ENCODE assay signal across 12 cellular contexts in genomic region chr19:9885077-9885552, GRCh38. TPM values are rescaled to one million over a fixed set of nuclear protein-coding genes. Genes with fewer than 3 reads are reported as not detected.
DNase-seq lines count a peak whose midpoint lies in the region; ATAC-seq and TF ChIP-seq lines count a peak whose summit lies in the region.
"Had no signal": no experiment of that assay in that cellular context is flagged by ENCODE, and none has a peak within 500 bp of the region (broad histone marks: within the 10 kb centered on the region; RNA-seq: fewer than 3 reads in every experiment).

No MANE protein-coding gene starts in this region.

- intact Hi-C loops in Right ventricle myocardium inferior (cut with DNase I), result no loop called here
- intact Hi-C loops in uterus (cut with DNase I; ENCODE audit: low total_unique reads), result no loop called here

- TF ChIP-seq CTCF in right atrium auricular region (IDR thresholded peaks at IDR 0.05), result peak in 1 of 2 donors; percentile 52
- TF ChIP-seq CTCF in uterus (IDR thresholded peaks at IDR 0.05), result peak in 3 of 4 experiments; percentile 6 to 58 (median 50)

- H3K4me3 ChIP-seq in right atrium auricular region (no peak overlapping the region), uterus (no peak overlapping the region)

- no peaks in the 10 kb centered on the region for H3K36me3 ChIP-seq in right atrium auricular region
- no peaks in the 10 kb centered on the region for H3K36me3 ChIP-seq in uterus

- no peaks in the 10 kb centered on the region for H3K4me1 ChIP-seq in right atrium auricular region
- H3K4me1 ChIP-seq in uterus, result no peaks in the 10 kb centered on the region

- H3K9me3 ChIP-seq in right atrium auricular region (no peaks in the 10 kb centered on the region), uterus (no peaks in the 10 kb centered on the region)

- DNase-seq in Right ventricle myocardium inferior (ENCODE audit: missing footprints) (peak; percentile 73), right atrium auricular region (ENCODE audit: low spot score) (no peak), cerebellum (ENCODE audit: low spot score) (peak; percentile 28), left lobe of liver (ENCODE audit: low spot score) (no peak), uterus (peak; percentile 39 to 71), Kasumi-1 (lab: John Stamatoyannopoulos, UW) (no peak), NCI-H2107 (lab: John Stamatoyannopoulos, UW) (no peak)
- DNase-seq in stimulated activated naive CD4-positive, alpha-beta T cell (lab: John Stamatoyannopoulos, UW), result no peak
- DNase-seq: activated T-cell treated with anti-CD3 and anti-CD28 coated beads, Interleukin-2, amount 50 U/mL, for 1 hour; Karpas-422; stimulated activated naive B cell treated with anti-CD40 and anti-IgM and Interleukin-4, amounts not matched to agents 10 μg/mL and 1 μg/mL and 100 μg/mL, for 72 hours had no signal

- peak; percentile 77 for ATAC-seq in Right ventricle myocardium inferior
- peak; percentile 38 for ATAC-seq in left lobe of liver
- ATAC-seq: stimulated activated naive B cell treated with anti-CD40 and anti-IgM and Interleukin-4, amounts not matched to agents 10 μg/mL and 1 μg/mL and 100 μg/mL, for 72 hours had no signal

- no peaks in the 10 kb centered on the region for H3K27me3 ChIP-seq in right atrium auricular region
- H3K27me3 ChIP-seq in uterus, result no peaks in the 10 kb centered on the region

- H3K27ac ChIP-seq in right atrium auricular region (no peak overlapping the region), uterus (no peak overlapping the region)

- TF ChIP-seq POLR2A in uterus (IDR thresholded peaks at IDR 0.05), result no peak

RNA-seq across cellular contexts. Expression of gene PIN1, which starts 50.0 kb away (rescaled TPM):
- total RNA-seq in Right ventricle myocardium inferior (89.2 TPM), right atrium auricular region (100 to 1,000 TPM; 111 to 125 TPM), cerebellum (50.4 TPM), left lobe of liver (31.6 TPM), uterus (10 to 100 TPM; 36.5 to 85.3 (median 56.9) TPM)

RNA-seq across cellular contexts. Expression of gene OLFM2, which starts 51.2 kb away (rescaled TPM):
- total RNA-seq in Right ventricle myocardium inferior, result 2.2 TPM
- 1 to 10 TPM; 1.4 to 3.5 TPM for total RNA-seq in right atrium auricular region
- 56.6 TPM for total RNA-seq in cerebellum
- total RNA-seq in left lobe of liver, result 29.0 TPM
- total RNA-seq in uterus, result 100 to 1,000 TPM in 1 of 4 donors, 10 to 100 TPM in 1, 1 to 10 TPM in 1, not detected in 1; 4.6 to 114 (median 24.8) TPM
- total RNA-seq: B cell had no signal

RNA-seq across cellular contexts. Expression of gene UBL5, which starts 57.4 kb away (rescaled TPM):
- total RNA-seq in Right ventricle myocardium inferior (581 TPM), right atrium auricular region (100 to 1,000 TPM; 677 to 684 TPM), cerebellum (76.4 TPM), left lobe of liver (151 TPM), uterus (1,000 to 10,000 TPM in 1 of 4 donors, 100 to 1,000 TPM in 3; 180 to 1,153 (median 222) TPM)

Comparison
In these comparisons a context has a peak if more than half of its experiments do, and no peak if none do; other contexts are left out.
1. DNase-seq: peak in Right ventricle myocardium inferior (single experiment), cerebellum (single experiment) and uterus (2 of 2); none in right atrium auricular region (single experiment), left lobe of liver (single experiment), Kasumi-1 (0 of 2), NCI-H2107 (single experiment) and stimulated activated naive CD4-positive, alpha-beta T cell (0 of 6).